In genomic region chr1:87358219-87358618, GRCh38 we compare ENCODE assay signal across 11 cellular contexts.
"Had no signal": no experiment of that assay in that cellular context is flagged by ENCODE, and none has a peak within 500 bp of the region (broad histone marks: within the 10 kb centered on the region; RNA-seq: fewer than 3 reads in every experiment).

No MANE protein-coding gene starts in this region.

- ATAC-seq: activated T-cell treated with anti-CD3 and anti-CD28 coated beads, Interleukin-2, amount 50 U/mL, for 4 hours; heart right ventricle; pancreas had no signal

- DNase-seq: activated gamma-delta T cell; activated T-cell treated with anti-CD3 and anti-CD28 coated beads, Interleukin-2, amount 50 U/mL, for 4 hours; effector CD4-positive, alpha-beta T cell; heart right ventricle; kidney glomerular epithelial cell; pancreas; stimulated activated CD4-positive, alpha-beta T cell treated with anti-CD3 and anti-CD28 coated beads, Interleukin-4, amount 100 ng/mL, for 1 hour; stimulated activated CD8-positive, alpha-beta memory T cell treated with anti-CD3 and anti-CD28 coated beads, Interleukin-4, amount 100 ng/mL, for 48 hours; stomach had no signal

- H3K4me3 Mint-ChIP-seq: activated T-cell treated with anti-CD3 and anti-CD28 coated beads, Interleukin-2, amount 50 U/mL, for 4 hours had no signal

- H3K4me3 ChIP-seq: coronary artery, heart right ventricle, pancreas, stomach, thoracic aorta had no signal

- H3K9me3 Mint-ChIP-seq: activated T-cell treated with anti-CD3 and anti-CD28 coated beads, Interleukin-2, amount 50 U/mL, for 4 hours had no signal
